ENCODE assay signal across 8 cellular contexts in genomic region chr1:24321712-24322635, GRCh38. TPM values are rescaled to one million over a fixed set of nuclear protein-coding genes. Genes with fewer than 3 reads are reported as not detected.
DNase-seq lines count a peak whose midpoint lies in the region; TF ChIP-seq lines count a peak whose summit lies in the region.

No MANE protein-coding gene starts in this region.

- H3K27ac ChIP-seq in DOHH2 (ENCODE audit: low read depth, low read length) (no peak overlapping the region), OCI-LY3 (ENCODE audit: low read length) (peak overlapping the region; percentile 44; the same call in 1 of the 2 replicates), neutrophil (peak overlapping the region; percentile 55), thymus (ENCODE audit: low read depth) (peak overlapping the region; percentile 47)

- H3K4me1 ChIP-seq in DOHH2 (ENCODE audit: control insufficient read depth, low read length): peaks cover 50% of the 10 kb centered on the region
- peaks cover 60% of the 10 kb centered on the region for H3K4me1 ChIP-seq in OCI-LY3 (ENCODE audit: low read length)
- peaks cover 12 to 30% of the 10 kb centered on the region in 2 experiments for H3K4me1 ChIP-seq in neutrophil (ENCODE audit: control insufficient read depth in 1 of 2, insufficient read depth in 1 of 2, low read depth in 1 of 2, low read length in 1 of 2)
- H3K4me1 ChIP-seq in thymus (ENCODE audit: control insufficient read depth, insufficient read depth, low read length): peaks cover 14% of the 10 kb centered on the region

- H3K79me2 ChIP-seq in DOHH2 (ENCODE audit: control insufficient read depth, low read length) (no peaks in the 10 kb centered on the region), OCI-LY3 (ENCODE audit: low read length) (no peaks in the 10 kb centered on the region)

- H3K36me3 ChIP-seq in DOHH2 (ENCODE audit: control insufficient read depth, low read length) (no peaks in the 10 kb centered on the region), OCI-LY3 (replicated peaks; ENCODE audit: low read depth, low read length) (no peaks in the 10 kb centered on the region), neutrophil (no peaks in the 10 kb centered on the region), thymus (ENCODE audit: control insufficient read depth, insufficient read depth) (no peaks in the 10 kb centered on the region)

- peak overlapping the region; percentile 94 for H3K4me2 ChIP-seq in DOHH2 (ENCODE audit: low read length)
- peak overlapping the region; percentile 94 for H3K4me2 ChIP-seq in OCI-LY3 (ENCODE audit: low read length)

- DNase-seq in HFF-Myc (ENCODE audit: extremely low read depth, low read depth) (peak; percentile 63), fibroblast of pulmonary artery (ENCODE audit: low read depth) (peak; percentile 72), NCI-H446 (lab: John Stamatoyannopoulos, UW) (no peak)
- peak; percentile 29 to 49 for DNase-seq in activated T-helper 1 cell treated with anti-CD3 and anti-CD28 coated beads, Interleukin-2, amount 50 U/mL, for 16 hours (ENCODE audit: low read depth in 1 of 2, low spot score in 1 of 2)

- H3K9me3 ChIP-seq in DOHH2 (ENCODE audit: control insufficient read depth, insufficient read depth, low read length): no peaks in the 10 kb centered on the region
- no peaks in the 10 kb centered on the region for H3K9me3 ChIP-seq in OCI-LY3 (ENCODE audit: insufficient read depth, low read length)
- H3K9me3 ChIP-seq in neutrophil: no peaks in the 10 kb centered on the region
- no peaks in the 10 kb centered on the region for H3K9me3 ChIP-seq in thymus (ENCODE audit: control insufficient read depth)

- H3K9ac ChIP-seq in OCI-LY3 (ENCODE audit: low read length): peak overlapping the region; percentile 78

- H3F3A ChIP-seq in DOHH2 (ENCODE audit: control insufficient read depth, insufficient read depth): peaks cover 6% of the 10 kb centered on the region

- 1% methylated on average over 86 of the region's 86 CpGs for WGBS in thymus

- H2AFZ ChIP-seq in OCI-LY3 (ENCODE audit: low read depth, low read length): peak overlapping the region; percentile 55

- H3K27me3 ChIP-seq in DOHH2 (ENCODE audit: control insufficient read depth, low read length): peaks cover 94% of the 10 kb centered on the region
- H3K27me3 ChIP-seq in OCI-LY3 (ENCODE audit: low read depth, low read length): peaks cover 53% of the 10 kb centered on the region
- H3K27me3 ChIP-seq in neutrophil: peaks cover 100% of the 10 kb centered on the region
- peaks cover 59% of the 10 kb centered on the region for H3K27me3 ChIP-seq in thymus (ENCODE audit: control insufficient read depth, insufficient read depth)

- no peaks in the 10 kb centered on the region for H3K9me2 ChIP-seq in DOHH2 (replicated peaks; ENCODE audit: control insufficient read depth, low read length)

- H4K20me1 ChIP-seq in DOHH2 (ENCODE audit: control insufficient read depth, insufficient read depth, low read depth, low read length): peaks cover 4% of the 10 kb centered on the region; the same call in 1 of the 2 replicates
- H4K20me1 ChIP-seq in OCI-LY3 (ENCODE audit: insufficient read depth, low read length): no peaks in the 10 kb centered on the region

- TF ChIP-seq CTCF in DOHH2 (IDR thresholded peaks at IDR 0.05; ENCODE audit: low read depth, low read length, poor library complexity, severe bottlenecking) (peak; percentile 6), HFF-Myc (IDR thresholded peaks at IDR 0.05; ENCODE audit: low read depth, low read length, missing control alignments) (no peak), OCI-LY3 (IDR thresholded peaks at IDR 0.05; ENCODE audit: low read depth, low read length) (no peak), fibroblast of pulmonary artery (IDR thresholded peaks at IDR 0.05; ENCODE audit: low read length, missing control alignments) (no peak), neutrophil (IDR thresholded peaks at IDR 0.05) (no peak)

- H3K4me3 ChIP-seq in DOHH2 (ENCODE audit: low read length) (peak overlapping the region; percentile 75), HFF-Myc (replicated peaks; ENCODE audit: low read depth, low read length) (peak overlapping the region; percentile 34), OCI-LY3 (ENCODE audit: low read length) (peak overlapping the region; percentile 86), fibroblast of pulmonary artery (replicated peaks; ENCODE audit: low read depth, low read length) (peak overlapping the region; percentile 44), neutrophil (ENCODE audit: low read depth in 1 of 2, low read length in 1 of 2) (peak overlapping the region; percentile 61 to 71), thymus (ENCODE audit: low read length) (peak overlapping the region; percentile 40)

RNA-seq across cellular contexts. Expression of gene GRHL3, which starts 2.8 kb away (rescaled TPM):
- 3.2 TPM for polyA plus RNA-seq in thymus

Comparison
In these comparisons a context has a peak if more than half of its experiments do, and no peak if none do; other contexts are left out.
1. H3K4me3 ChIP-seq: peak in every context shown above with its lines; median percentile 86 in OCI-LY3; 75 in DOHH2; 66 in neutrophil; 44 in fibroblast of pulmonary artery; 40 in thymus; 34 in HFF-Myc.
2. DNase-seq: peak in HFF-Myc (single experiment), activated T-helper 1 cell treated with anti-CD3 and anti-CD28 coated beads, Interleukin-2, amount 50 U/mL, for 16 hours (2 of 2) and fibroblast of pulmonary artery (single experiment); none in NCI-H446 (0 of 2).